Comparison of ENCODE assay signal across 8 cellular contexts in genomic region chr2:152506843-152507242, GRCh38.
DNase-seq lines count a peak whose midpoint lies in the region; ATAC-seq and TF ChIP-seq lines count a peak whose summit lies in the region.

No MANE protein-coding gene starts in this region.

- TF ChIP-seq CTCF in HEK293 (tag by site-specific recombination; IDR thresholded peaks at IDR 0.05) (no peak), PC-3 (conservative IDR thresholded peaks at IDR 0.05; ENCODE audit: low read depth, low read length) (no peak), glutamatergic neuron (IDR thresholded peaks at IDR 0.05; ENCODE audit: partially characterized antibody, unreplicated experiment) (no peak)

- H3K4me1 Mint-ChIP-seq in glutamatergic neuron (ENCODE audit: low read depth, unreplicated experiment) = peaks cover 21% of the 10 kb centered on the region

- no peak overlapping the region for H3K27ac Mint-ChIP-seq in glutamatergic neuron (ENCODE audit: unreplicated experiment)

- no peak overlapping the region for H3K9ac ChIP-seq in PC-3 (ENCODE audit: low read length)

- no peaks in the 10 kb centered on the region for H3F3A ChIP-seq in PC-3 (ENCODE audit: low read length, unreplicated experiment)

- H3K27me3 ChIP-seq in PC-3 (ENCODE audit: low read length) = no peaks in the 10 kb centered on the region

- peaks cover 18% of the 10 kb centered on the region for H3K4me1 ChIP-seq in HEK293 (ENCODE audit: control insufficient read depth, insufficient read depth, low read length)
- H3K4me1 ChIP-seq in PC-3 (ENCODE audit: insufficient read depth, low read length) = peaks cover 23% of the 10 kb centered on the region

- H3K27ac ChIP-seq in HEK293 (ENCODE audit: extremely low read depth, low read depth, low read length) (no peak overlapping the region), PC-3 (ENCODE audit: low read length) (peak overlapping the region; percentile 35)

- DNase-seq in PC-3 = peak; percentile 72
- peak; percentile 94 for DNase-seq in iris pigment epithelial cell (ENCODE audit: low read depth)
- no peak for DNase-seq in glutamatergic neuron
- no peak for DNase-seq in GM19238 (ENCODE audit: insufficient read length, low spot score)
- no peak for DNase-seq in COR-L47 (lab: John Stamatoyannopoulos, UW)
- DNase-seq in NCI-H2227 (lab: John Stamatoyannopoulos, UW; ENCODE audit: unreplicated experiment) = no peak

- no peak overlapping the region for H2AFZ ChIP-seq in PC-3 (ENCODE audit: low read length)

- no peaks in the 10 kb centered on the region for H3K36me3 Mint-ChIP-seq in glutamatergic neuron (ENCODE audit: unreplicated experiment)

- no peak overlapping the region for H3K4me3 ChIP-seq in HEK293 (ENCODE audit: low read depth, low read length)
- no peak overlapping the region for H3K4me3 ChIP-seq in PC-3 (ENCODE audit: low read length)

- no peaks in the 10 kb centered on the region for H4K20me1 ChIP-seq in PC-3 (ENCODE audit: low read length)

- H3K36me3 ChIP-seq in HEK293 (ENCODE audit: control insufficient read depth in 2 of 2, insufficient read depth in 1 of 2, low read length in 2 of 2) (no peaks in the 10 kb centered on the region), PC-3 (ENCODE audit: low read depth, low read length) (no peaks in the 10 kb centered on the region)

- peaks cover 7% of the 10 kb centered on the region for H3K27me3 Mint-ChIP-seq in glutamatergic neuron (ENCODE audit: unreplicated experiment)

- POLR2A ChIA-PET in HEK293 (lab: Yijun Ruan, JAX) (no interaction called here), PC-3 (lab: Charles Lee; ENCODE audit: unreplicated experiment) (no interaction called here)

- peak overlapping the region; percentile 54 for H3K4me2 ChIP-seq in PC-3 (ENCODE audit: low read length)

- CTCF ChIA-PET in HEK293 (lab: Yijun Ruan, JAX) = interaction anchor here (0.8 to 1.3 kb wide), 3 partner anchors 121 to 481 kb away, joined by 3 to 4 read pairs (median 3); partner anchors contain the start of gene STAM2
- CTCF ChIA-PET in PC-3 (lab: Charles Lee) = no interaction called here

- no peak overlapping the region for H3K4me3 Mint-ChIP-seq in glutamatergic neuron (ENCODE audit: unreplicated experiment)

- BruUV-seq in PC-3 (replicated peaks; lab: Mats Ljungman, UMichigan) = no TSS peak

- H3K9me2 ChIP-seq in PC-3 (replicated peaks; ENCODE audit: low read length) = no peaks in the 10 kb centered on the region

- peaks cover 11% of the 10 kb centered on the region for H3K9me3 Mint-ChIP-seq in glutamatergic neuron (ENCODE audit: unreplicated experiment)

- H3K79me2 ChIP-seq in PC-3 (ENCODE audit: low read length) = peaks cover 33% of the 10 kb centered on the region

- ATAC-seq in GM18511 (IDR thresholded peaks at IDR 0.05; ENCODE audit: unreplicated experiment) = peak; percentile 76
- peak; percentile 35; the same call in 1 of the 2 replicates for ATAC-seq in PC-3

- intact Hi-C loops in PC-3 (cut with micrococcal nuclease) = no loop called here

- H3K9me3 ChIP-seq in HEK293 (ENCODE audit: control insufficient read depth, insufficient read depth, low read depth, low read length) = no peaks in the 10 kb centered on the region
- no peaks in the 10 kb centered on the region for H3K9me3 ChIP-seq in PC-3 (ENCODE audit: low read length)

TF ChIP-seq in HEK293, 187 proteins besides CTCF, POLR2A, EP300 and RAD21:
- TF ChIP-seq, protein P1, sequence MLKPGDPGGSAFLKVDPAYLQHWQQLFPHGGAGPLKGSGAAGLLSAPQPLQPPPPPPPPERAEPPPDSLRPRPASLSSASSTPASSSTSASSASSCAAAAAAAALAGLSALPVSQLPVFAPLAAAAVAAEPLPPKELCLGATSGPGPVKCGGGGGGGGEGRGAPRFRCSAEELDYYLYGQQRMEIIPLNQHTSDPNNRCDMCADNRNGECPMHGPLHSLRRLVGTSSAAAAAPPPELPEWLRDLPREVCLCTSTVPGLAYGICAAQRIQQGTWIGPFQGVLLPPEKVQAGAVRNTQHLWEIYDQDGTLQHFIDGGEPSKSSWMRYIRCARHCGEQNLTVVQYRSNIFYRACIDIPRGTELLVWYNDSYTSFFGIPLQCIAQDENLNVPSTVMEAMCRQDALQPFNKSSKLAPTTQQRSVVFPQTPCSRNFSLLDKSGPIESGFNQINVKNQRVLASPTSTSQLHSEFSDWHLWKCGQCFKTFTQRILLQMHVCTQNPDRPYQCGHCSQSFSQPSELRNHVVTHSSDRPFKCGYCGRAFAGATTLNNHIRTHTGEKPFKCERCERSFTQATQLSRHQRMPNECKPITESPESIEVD (tag by site-specific recombination; IDR thresholded peaks at IDR 0.05) = peak; percentile 59
- TF ChIP-seq ZNF610 (tag by site-specific recombination; IDR thresholded peaks at IDR 0.05; ENCODE audit: borderline replicate concordance) (no peak), ZNF274 (IDR thresholded peaks at IDR 0.05; ENCODE audit: low read length) (no peak), ZNF274 (tag by site-specific recombination; IDR thresholded peaks at IDR 0.05; ENCODE audit: borderline replicate concordance) (no peak), FEZF1 (tag by site-specific recombination; IDR thresholded peaks at IDR 0.05) (no peak), OSR2 (tag by site-specific recombination; IDR thresholded peaks at IDR 0.05) (0 out of 2 replicates have a peak, but pooled peaks have one; percentile 30), PRDM1 (tag by site-specific recombination; IDR thresholded peaks at IDR 0.05) (0 out of 2 replicates have a peak, but pooled peaks have one; percentile 26), ZSCAN30 (tag by site-specific recombination; IDR thresholded peaks at IDR 0.05) (no peak)
- TF ChIP-seq, protein P2, sequence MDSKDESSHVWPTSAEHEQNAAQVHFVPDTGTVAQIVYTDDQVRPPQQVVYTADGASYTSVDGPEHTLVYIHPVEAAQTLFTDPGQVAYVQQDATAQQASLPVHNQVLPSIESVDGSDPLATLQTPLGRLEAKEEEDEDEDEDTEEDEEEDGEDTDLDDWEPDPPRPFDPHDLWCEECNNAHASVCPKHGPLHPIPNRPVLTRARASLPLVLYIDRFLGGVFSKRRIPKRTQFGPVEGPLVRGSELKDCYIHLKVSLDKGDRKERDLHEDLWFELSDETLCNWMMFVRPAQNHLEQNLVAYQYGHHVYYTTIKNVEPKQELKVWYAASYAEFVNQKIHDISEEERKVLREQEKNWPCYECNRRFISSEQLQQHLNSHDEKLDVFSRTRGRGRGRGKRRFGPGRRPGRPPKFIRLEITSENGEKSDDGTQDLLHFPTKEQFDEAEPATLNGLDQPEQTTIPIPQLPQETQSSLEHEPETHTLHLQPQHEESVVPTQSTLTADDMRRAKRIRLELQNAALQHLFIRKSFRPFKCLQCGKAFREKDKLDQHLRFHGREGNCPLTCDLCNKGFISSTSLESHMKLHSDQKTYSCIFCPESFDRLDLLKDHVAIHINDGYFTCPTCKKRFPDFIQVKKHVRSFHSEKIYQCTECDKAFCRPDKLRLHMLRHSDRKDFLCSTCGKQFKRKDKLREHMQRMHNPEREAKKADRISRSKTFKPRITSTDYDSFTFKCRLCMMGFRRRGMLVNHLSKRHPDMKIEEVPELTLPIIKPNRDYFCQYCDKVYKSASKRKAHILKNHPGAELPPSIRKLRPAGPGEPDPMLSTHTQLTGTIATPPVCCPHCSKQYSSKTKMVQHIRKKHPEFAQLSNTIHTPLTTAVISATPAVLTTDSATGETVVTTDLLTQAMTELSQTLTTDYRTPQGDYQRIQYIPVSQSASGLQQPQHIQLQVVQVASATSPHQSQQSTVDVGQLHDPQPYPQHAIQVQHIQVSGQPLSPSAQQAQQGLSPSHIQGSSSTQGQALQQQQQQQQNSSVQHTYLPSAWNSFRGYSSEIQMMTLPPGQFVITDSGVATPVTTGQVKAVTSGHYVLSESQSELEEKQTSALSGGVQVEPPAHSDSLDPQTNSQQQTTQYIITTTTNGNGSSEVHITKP (tag by site-specific recombination; IDR thresholded peaks at IDR 0.05) = 0 out of 2 replicates have a peak, but pooled peaks have one; percentile 23

Comparison
In these comparisons a context has a peak if more than half of its experiments do, and no peak if none do; other contexts are left out.
1. DNase-seq: peak in PC-3 (single experiment) and iris pigment epithelial cell (single experiment); none in glutamatergic neuron (single experiment), GM19238 (single experiment), COR-L47 (single experiment) and NCI-H2227 (single experiment).